6 cellular contexts compared by ENCODE assay signal in genomic region chr5:121964337-121964736, GRCh38. TPM values are rescaled to one million over a fixed set of nuclear protein-coding genes. Genes with fewer than 3 reads are reported as not detected.
DNase-seq lines count a peak whose midpoint lies in the region; ATAC-seq, FAIRE-seq and TF ChIP-seq lines count a peak whose summit lies in the region.
"Not testable (repeated sequence)": the region's sequence is repeated elsewhere in the genome, so short reads cannot be mapped to it uniquely, and the experiment has no call there.

No MANE protein-coding gene starts in this region.

- not testable (repeated sequence) for TF ChIP-seq RAD21 in K562 (CRISPR knock-in tag; conservative IDR thresholded peaks at IDR 0.05 in 1 of 2, IDR thresholded peaks at IDR 0.05 in 1 of 2)

- not testable (repeated sequence) for H4K20me1 ChIP-seq in K562 (replicated peaks; ENCODE audit: control insufficient read depth, insufficient read depth, low read length)

- peaks cover 0 to 13% of the 10 kb centered on the region in 2 experiments; a peak in 3 of 5 replicates for H3K4me1 ChIP-seq in K562 (replicated peaks in 1 of 2; ENCODE audit: control insufficient read depth in 2 of 2, insufficient read depth in 2 of 2, low read length in 2 of 2)
- peaks cover 9 to 16% of the 10 kb centered on the region in 2 donors for H3K4me1 ChIP-seq in naive thymus-derived CD4-positive, alpha-beta T cell (ENCODE audit: control insufficient read depth in 2 of 2, insufficient read depth in 2 of 2, low read length in 2 of 2)

- H3K36me3 ChIP-seq in K562 (ENCODE audit: control insufficient read depth, insufficient read depth, low read length); naive thymus-derived CD4-positive, alpha-beta T cell (ENCODE audit: control insufficient read depth in 2 of 3, insufficient read depth in 3 of 3, low read length in 3 of 3): not testable (repeated sequence)

- BruUV-seq in K562 (replicated peaks; lab: Mats Ljungman, UMichigan), result not testable (repeated sequence)

- TF ChIP-seq POLR2A in K562 (conservative IDR thresholded peaks at IDR 0.05), result not testable (repeated sequence)

- ATAC-seq in CD4-positive, alpha-beta T cell (ENCODE audit: poor library complexity); activated CD8-positive, alpha-beta T cell treated with anti-CD3 and anti-CD28 coated beads for 36 hours; K562; naive thymus-derived CD4-positive, alpha-beta T cell: not testable (repeated sequence)

- TF ChIP-seq EP300 in K562 (IDR thresholded peaks at IDR 0.05; ENCODE audit: low read length), result not testable (repeated sequence)

- not testable (repeated sequence) for H3K27me3 ChIP-seq in CD4-positive, alpha-beta T cell (ENCODE audit: control insufficient read depth, insufficient read depth, low read length); K562 (ENCODE audit: control insufficient read depth in 2 of 2, insufficient read depth in 2 of 2, low read length in 2 of 2); naive thymus-derived CD4-positive, alpha-beta T cell (ENCODE audit: control insufficient read depth in 2 of 2, insufficient read depth in 2 of 2, low read length in 2 of 2)

- not testable (repeated sequence) for TF ChIP-seq CTCF in CD4-positive, alpha-beta T cell (IDR thresholded peaks at IDR 0.05); activated CD8-positive, alpha-beta T cell treated with anti-CD3 and anti-CD28 coated beads for 36 hours (IDR thresholded peaks at IDR 0.05); K562 (IDR thresholded peaks at IDR 0.05 in 2 of 3, conservative IDR thresholded peaks at IDR 0.05 in 1 of 3; ENCODE audit: insufficient read depth in 2 of 3, low read depth in 1 of 3, low read length in 3 of 3); progenitor cell of endocrine pancreas (IDR thresholded peaks at IDR 0.05; ENCODE audit: unreplicated experiment)

- intact Hi-C loops in CD4-positive, alpha-beta T cell (cut with DNase I, micrococcal nuclease), result loop anchor here in 1 of 2 experiments (5.0 kb wide), 1 partner anchor 878 kb away; no protein-coding TSS in a partner anchor
- intact Hi-C loops in activated CD8-positive, alpha-beta T cell treated with anti-CD3 and anti-CD28 coated beads for 36 hours (cut with micrococcal nuclease), result not testable (repeated sequence)
- intact Hi-C loops in K562 (cut with micrococcal nuclease), result loop anchor here (5.0 kb wide), 2 partner anchors 128 to 208 kb away; no protein-coding TSS in a partner anchor
- intact Hi-C loops in naive thymus-derived CD4-positive, alpha-beta T cell (cut with micrococcal nuclease), result loop anchor here (5.0 to 10.0 kb wide), 5 partner anchors 113 to 1548 kb away; partner anchors contain the start of genes CSNK1G3 (in 1 of the 2), LOX (in 1 of the 2) and SNX2 (in 1 of the 2)

- not testable (repeated sequence) for H3K27ac ChIP-seq in CD4-positive, alpha-beta T cell (ENCODE audit: low read depth, low read length); K562 (ENCODE audit: extremely low read depth, low read depth, low read length); naive thymus-derived CD4-positive, alpha-beta T cell (ENCODE audit: low read depth, low read length)

- peak overlapping the region; percentile 64 for H3K4me3 Mint-ChIP-seq in CD4-positive, alpha-beta T cell
- H3K4me3 Mint-ChIP-seq in activated CD8-positive, alpha-beta T cell treated with anti-CD3 and anti-CD28 coated beads for 36 hours, result peak overlapping the region; percentile 36
- H3K4me3 Mint-ChIP-seq in activated naive CD8-positive, alpha-beta T cell, result peak overlapping the region; percentile 66
- peak overlapping the region in 6 of 10 donors; percentile 20 to 54 (median 36) for H3K4me3 Mint-ChIP-seq in naive thymus-derived CD4-positive, alpha-beta T cell
- H3K4me3 Mint-ChIP-seq in progenitor cell of endocrine pancreas (ENCODE audit: low read depth), result peak overlapping the region; percentile 19

- CTCF ChIA-PET in CD4-positive, alpha-beta T cell (lab: Charles Lee); activated CD8-positive, alpha-beta T cell treated with anti-CD3 and anti-CD28 coated beads for 36 hours (lab: Charles Lee); K562 (lab: Yijun Ruan, JAX; ENCODE audit: low intra/inter-chr PET ratio); naive thymus-derived CD4-positive, alpha-beta T cell (lab: Charles Lee): not testable (repeated sequence)

- peaks cover 74% of the 10 kb centered on the region for H3K79me2 ChIP-seq in K562 (ENCODE audit: control insufficient read depth, insufficient read depth, low read length)

- H3K4me1 Mint-ChIP-seq in CD4-positive, alpha-beta T cell (ENCODE audit: low read depth), result peaks cover 58% of the 10 kb centered on the region
- peaks cover 51% of the 10 kb centered on the region for H3K4me1 Mint-ChIP-seq in activated CD8-positive, alpha-beta T cell treated with anti-CD3 and anti-CD28 coated beads for 36 hours (ENCODE audit: low read depth)
- peaks cover 62% of the 10 kb centered on the region for H3K4me1 Mint-ChIP-seq in activated naive CD8-positive, alpha-beta T cell (ENCODE audit: low read depth)
- peaks cover 30 to 61% (median 56%) of the 10 kb centered on the region in 7 donors for H3K4me1 Mint-ChIP-seq in naive thymus-derived CD4-positive, alpha-beta T cell
- not testable (repeated sequence) for H3K4me1 Mint-ChIP-seq in progenitor cell of endocrine pancreas (ENCODE audit: low read depth)

- not testable (repeated sequence) for H3K9ac ChIP-seq in K562 (ENCODE audit: insufficient read depth in 1 of 2, low read depth in 2 of 2, low read length in 2 of 2)

- H3K9me3 ChIP-seq in CD4-positive, alpha-beta T cell (ENCODE audit: control insufficient read depth, low read length); K562 (replicated peaks; ENCODE audit: control insufficient read depth, insufficient read depth, low read depth, low read length); naive thymus-derived CD4-positive, alpha-beta T cell (ENCODE audit: control insufficient read depth in 2 of 3, low read length in 3 of 3): not testable (repeated sequence)

- in situ Hi-C loops in K562 (cut with MboI), result not testable (repeated sequence)

- not testable (repeated sequence) for H3K27ac Mint-ChIP-seq in CD4-positive, alpha-beta T cell; naive thymus-derived CD4-positive, alpha-beta T cell; progenitor cell of endocrine pancreas
- peak overlapping the region; percentile 75 for H3K27ac Mint-ChIP-seq in activated CD8-positive, alpha-beta T cell treated with anti-CD3 and anti-CD28 coated beads for 36 hours
- H3K27ac Mint-ChIP-seq in activated naive CD8-positive, alpha-beta T cell, result peak overlapping the region; percentile 76

- not testable (repeated sequence) for H3K9me3 Mint-ChIP-seq in CD4-positive, alpha-beta T cell; activated naive CD8-positive, alpha-beta T cell (ENCODE audit: low read depth); progenitor cell of endocrine pancreas (ENCODE audit: low read depth)
- peaks cover 13% of the 10 kb centered on the region for H3K9me3 Mint-ChIP-seq in activated CD8-positive, alpha-beta T cell treated with anti-CD3 and anti-CD28 coated beads for 36 hours
- peaks cover 0 to 17% (median 0%) of the 10 kb centered on the region in 11 donors for H3K9me3 Mint-ChIP-seq in naive thymus-derived CD4-positive, alpha-beta T cell

- H3K27me3 Mint-ChIP-seq in CD4-positive, alpha-beta T cell, result peaks cover 11% of the 10 kb centered on the region
- H3K27me3 Mint-ChIP-seq in activated CD8-positive, alpha-beta T cell treated with anti-CD3 and anti-CD28 coated beads for 36 hours; activated naive CD8-positive, alpha-beta T cell; naive thymus-derived CD4-positive, alpha-beta T cell; progenitor cell of endocrine pancreas: not testable (repeated sequence)

- not testable (repeated sequence) for DNase-seq in CD4-positive, alpha-beta T cell; activated CD8-positive, alpha-beta T cell treated with anti-CD3 and anti-CD28 coated beads for 36 hours; K562 (ENCODE audit: extremely low read depth in 1 of 4, low spot score in 3 of 4); naive thymus-derived CD4-positive, alpha-beta T cell; progenitor cell of endocrine pancreas (ENCODE audit: low spot score, unreplicated experiment)

- H3K9me1 ChIP-seq in K562 (ENCODE audit: control insufficient read depth, insufficient read depth, low read length), result not testable (repeated sequence)

- H3K4me3 ChIP-seq in K562; naive thymus-derived CD4-positive, alpha-beta T cell (ENCODE audit: low read length): not testable (repeated sequence)

- H3K4me2 ChIP-seq in K562 (ENCODE audit: insufficient read depth, low read length), result not testable (repeated sequence)

- 76% methylated on average over 2 of the region's 2 CpGs for WGBS in K562 (ENCODE audit: insufficient coverage, low coverage, missing lambda C conversion rate)

- peaks cover 23% of the 10 kb centered on the region for H3K36me3 Mint-ChIP-seq in CD4-positive, alpha-beta T cell (ENCODE audit: low read depth)
- H3K36me3 Mint-ChIP-seq in activated CD8-positive, alpha-beta T cell treated with anti-CD3 and anti-CD28 coated beads for 36 hours (ENCODE audit: low read depth), result peaks cover 24% of the 10 kb centered on the region
- peaks cover 11% of the 10 kb centered on the region for H3K36me3 Mint-ChIP-seq in activated naive CD8-positive, alpha-beta T cell
- peaks cover 5 to 22% (median 17%) of the 10 kb centered on the region in 5 donors for H3K36me3 Mint-ChIP-seq in naive thymus-derived CD4-positive, alpha-beta T cell
- peaks cover 11% of the 10 kb centered on the region for H3K36me3 Mint-ChIP-seq in progenitor cell of endocrine pancreas (ENCODE audit: insufficient read depth)

- H2AFZ ChIP-seq in K562 (ENCODE audit: low read depth, low read length), result not testable (repeated sequence)

- POLR2A ChIA-PET in CD4-positive, alpha-beta T cell (lab: Charles Lee); activated CD8-positive, alpha-beta T cell treated with anti-CD3 and anti-CD28 coated beads for 36 hours (lab: Charles Lee); K562 (lab: Yijun Ruan, JAX); naive thymus-derived CD4-positive, alpha-beta T cell (lab: Charles Lee): not testable (repeated sequence)

- FAIRE-seq in K562 (lab: Jason Lieb, UNC), result not testable (repeated sequence)

RNA-seq across cellular contexts. Expression of gene SRFBP1, which starts 2.6 kb away (rescaled TPM):
- total RNA-seq in CD4-positive, alpha-beta T cell, result 1 to 10 TPM; 4.0 to 4.6 TPM
- 10 to 100 TPM; 13.0 to 13.2 TPM for total RNA-seq in activated CD8-positive, alpha-beta T cell treated with anti-CD3 and anti-CD28 coated beads for 36 hours
- 3.8 and 20.1 TPM in 2 replicates for total RNA-seq in K562 (2011; cell fraction: chromatin; rRNA removed; ENCODE audit: low replicate concordance)
- 1.8 and 3.7 TPM in 2 replicates for total RNA-seq in K562 (2011; cell fraction: nucleolus; rRNA removed)
- 7.1 and 9.3 TPM in 2 replicates for total RNA-seq in K562 (2011; cell fraction: nucleoplasm; rRNA removed)
- total RNA-seq in K562 (2014; rRNA removed) (11.3 and 13.0 TPM in 2 replicates), K562 (2014; rRNA removed; fragmentation: Illumina TruSeq; extraction: Trizol) (24.7 and 28.9 TPM in 2 replicates), K562 (2015; rRNA removed; fragmentation: Illumina TruSeq; extraction: Trizol) (25.4 and 30.0 TPM in 2 replicates), K562 (2021) (13.5 and 14.9 TPM in 2 replicates), progenitor cell of endocrine pancreas (13.6 and 14.4 TPM in 2 replicates)
- polyA plus RNA-seq in K562 (2011; rRNA removed) (7.4 and 10.8 TPM in 2 replicates), K562 (2014; fragmentation: Illumina TruSeq; extraction: Trizol) (13.0 and 16.3 TPM in 2 replicates), K562 (2014; fragmentation: Nextera tagmentation; extraction: Ambion mirVana) (10 to 100 TPM; 16.1 to 17.0 TPM), K562 (2014; rRNA removed) (10.6 and 11.7 TPM in 2 replicates)
- 1.5 and 2.4 TPM in 2 replicates for polyA plus RNA-seq in K562 (2011; cell fraction: cytosol; rRNA removed)
- polyA plus RNA-seq in K562 (2011; cell fraction: nucleus; rRNA removed), result 1.7 and 2.4 TPM in 2 replicates
- polyA plus RNA-seq in K562 (2012), result 7.1 and 11.7 TPM in 2 replicates
- 10.8 and 13.1 TPM in 2 replicates for polyA minus RNA-seq in K562 (2011; rRNA and poly(A)+ RNA removed)
- 4.6 and 5.9 TPM in 2 replicates for polyA minus RNA-seq in K562 (2011; cell fraction: cytosol; rRNA and poly(A)+ RNA removed)
- 4.4 and 12.6 TPM in 2 replicates for polyA minus RNA-seq in K562 (2011; cell fraction: nucleus; rRNA and poly(A)+ RNA removed)
- total RNA-seq in naive thymus-derived CD4-positive, alpha-beta T cell, result 10 to 100 TPM in 3 of 5 experiments, 1 to 10 TPM in 2; 7.5 to 14.5 (median 11.8) TPM
- polyA plus RNA-seq in naive thymus-derived CD4-positive, alpha-beta T cell, result 10 to 100 TPM; 11.8 to 13.3 TPM
